In the genomic region with DNA sequence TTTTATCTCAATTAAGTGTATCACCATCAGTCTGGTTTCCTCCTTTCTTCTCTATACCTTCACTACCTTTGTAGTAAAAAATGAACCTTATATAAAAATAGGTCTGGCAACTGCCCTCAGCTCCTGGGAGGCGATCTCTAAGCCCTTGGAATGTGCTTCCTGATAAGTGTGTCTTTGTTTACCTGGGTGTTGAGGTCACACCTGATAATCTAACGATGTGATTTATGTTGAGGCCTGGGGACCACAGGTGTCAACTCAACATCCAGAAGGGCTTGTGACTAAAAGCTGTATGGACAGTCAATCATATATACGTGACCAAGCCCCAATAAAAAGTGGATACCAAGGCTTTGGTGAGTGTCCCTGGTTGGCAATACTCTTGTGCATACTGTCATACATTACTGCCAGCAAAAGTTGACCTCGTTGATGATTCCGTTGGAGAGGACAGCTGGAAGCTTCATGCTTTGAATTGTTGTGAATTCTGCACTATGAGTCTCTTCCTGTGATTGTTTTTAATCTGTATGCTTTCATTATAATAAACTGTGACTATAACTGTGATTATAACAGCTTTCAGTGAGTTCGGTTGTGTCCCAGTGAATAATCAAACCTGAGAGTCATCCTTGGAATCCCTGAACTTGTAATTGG, we compare ENCODE assay signal across 22 cellular contexts. TPM values are rescaled to one million over a fixed set of nuclear protein-coding genes. Genes with fewer than 3 reads are reported as not detected.
DNase-seq lines count a peak whose midpoint lies in the region; ATAC-seq and TF ChIP-seq lines count a peak whose summit lies in the region.
"Had no signal": no experiment of that assay in that cellular context is flagged by ENCODE, and none has a peak within 500 bp of the region (broad histone marks: within the 10 kb centered on the region; RNA-seq: fewer than 3 reads in every experiment).

No MANE protein-coding gene starts in this region.

- no peak overlapping the region for H3K27ac ChIP-seq in endodermal cell (ENCODE audit: low read depth, low read length)
- H3K27ac ChIP-seq: adrenal gland, KMS-11, neutrophil, upper lobe of right lung had no signal

- no peak for DNase-seq in T-helper 2 cell treated with Interferon-gamma antibody and Interleukin-4, amounts not matched to agents 5 μg/mL and 100 μg/mL, for 36 hours (ENCODE audit: low spot score)
- DNase-seq in T-helper 2 cell = no peak
- DNase-seq in endodermal cell = peak; percentile 66
- no peak for DNase-seq in natural killer cell treated with Interleukin-12 subunit alpha and Interleukin-12 subunit beta and Interleukin-15 and Interleukin-18, amount 100 ng/mL, for 72 hours (ENCODE audit: low spot score)
- no peak for DNase-seq in nucleus accumbens (lab: John Stamatoyannopoulos, UW)
- no peak for DNase-seq in GM20000 (ENCODE audit: low spot score)
- DNase-seq: 8988T; activated CD4-positive, CD25-positive, alpha-beta regulatory T cell treated with anti-CD3 and anti-CD28 coated beads, Interleukin-2, amount 50 U/mL, for 72 hours; adrenal gland; mucosa of descending colon; NCI-H146; NCI-H510A treated with DMSO at 0.1 percent for 48 hours; PC-3; Right ventricle myocardium superior; small intestine; upper lobe of right lung had no signal

- H3K9me3 Mint-ChIP-seq in T-helper 2 cell treated with Interferon-gamma antibody and Interleukin-4, amounts not matched to agents 5 μg/mL and 100 μg/mL, for 36 hours = peaks cover 9% of the 10 kb centered on the region
- H3K9me3 Mint-ChIP-seq in IgD-negative memory B cell (peaks cover 0 to 1% (median 0%) of the 10 kb centered on the region in 3 donors), endodermal cell (peaks cover 15% of the 10 kb centered on the region)
- H3K9me3 Mint-ChIP-seq in natural killer cell treated with Interleukin-12 subunit alpha and Interleukin-12 subunit beta and Interleukin-15 and Interleukin-18, amount 100 ng/mL, for 72 hours = no peaks in the 10 kb centered on the region

- peaks cover 24% of the 10 kb centered on the region for H3K36me3 ChIP-seq in endodermal cell (ENCODE audit: control insufficient read depth, insufficient read depth, low read length)

- peak overlapping the region; percentile 70 for H3K4me3 ChIP-seq in endodermal cell (ENCODE audit: low read length)
- H3K4me3 ChIP-seq: adrenal gland, mucosa of descending colon, upper lobe of right lung had no signal

- ATAC-seq in natural killer cell treated with Interleukin-12 subunit alpha and Interleukin-12 subunit beta and Interleukin-15 and Interleukin-18, amount 100 ng/mL, for 72 hours = no peak
- no peak for ATAC-seq in HG02759 (IDR thresholded peaks at IDR 0.05; ENCODE audit: unreplicated experiment)
- ATAC-seq: mucosa of descending colon, PC-3 had no signal

- H3K9me3 ChIP-seq in endodermal cell (ENCODE audit: control insufficient read depth, low read length) = peaks cover 22% of the 10 kb centered on the region
- H3K9me3 ChIP-seq: adrenal gland, mucosa of descending colon, neutrophil, upper lobe of right lung had no signal

- 61 to 73% methylated on average over 6 of the region's 6 CpGs for WGBS in endodermal cell (ENCODE audit: insufficient coverage in 1 of 2, insufficient read length in 1 of 2), 2 experiments

- H3K4me1 ChIP-seq in endodermal cell (ENCODE audit: control insufficient read depth, insufficient read depth, low read length) = peaks cover 4% of the 10 kb centered on the region

- H3K27me3 Mint-ChIP-seq in T-helper 2 cell treated with Interferon-gamma antibody and Interleukin-4, amounts not matched to agents 5 μg/mL and 100 μg/mL, for 36 hours (ENCODE audit: low read depth) = no peaks in the 10 kb centered on the region
- H3K27me3 Mint-ChIP-seq in IgD-negative memory B cell (no peaks in the 10 kb centered on the region), endodermal cell (ENCODE audit: insufficient read depth) (no peaks in the 10 kb centered on the region)
- H3K27me3 Mint-ChIP-seq in natural killer cell treated with Interleukin-12 subunit alpha and Interleukin-12 subunit beta and Interleukin-15 and Interleukin-18, amount 100 ng/mL, for 72 hours = no peaks in the 10 kb centered on the region

- H3K4me1 Mint-ChIP-seq in T-helper 2 cell treated with Interferon-gamma antibody and Interleukin-4, amounts not matched to agents 5 μg/mL and 100 μg/mL, for 36 hours (ENCODE audit: low read depth) = peaks cover 58% of the 10 kb centered on the region
- peaks cover 34 to 45% (median 36%) of the 10 kb centered on the region in 3 donors for H3K4me1 Mint-ChIP-seq in IgD-negative memory B cell
- peaks cover 27% of the 10 kb centered on the region for H3K4me1 Mint-ChIP-seq in endodermal cell
- peaks cover 44 to 58% of the 10 kb centered on the region in 2 donors for H3K4me1 Mint-ChIP-seq in natural killer cell treated with Interleukin-12 subunit alpha and Interleukin-12 subunit beta and Interleukin-15 and Interleukin-18, amount 100 ng/mL, for 72 hours (ENCODE audit: low read depth in 2 of 2)

- H3K27ac Mint-ChIP-seq in T-helper 2 cell treated with Interferon-gamma antibody and Interleukin-4, amounts not matched to agents 5 μg/mL and 100 μg/mL, for 36 hours = no peak overlapping the region
- H3K27ac Mint-ChIP-seq in IgD-negative memory B cell = peak overlapping the region in 2 of 3 donors; percentile 47 to 80
- H3K27ac Mint-ChIP-seq in endodermal cell = peak overlapping the region; percentile 85
- H3K27ac Mint-ChIP-seq in natural killer cell treated with Interleukin-12 subunit alpha and Interleukin-12 subunit beta and Interleukin-15 and Interleukin-18, amount 100 ng/mL, for 72 hours = peak overlapping the region; percentile 51 to 69

- H3K36me3 Mint-ChIP-seq in T-helper 2 cell treated with Interferon-gamma antibody and Interleukin-4, amounts not matched to agents 5 μg/mL and 100 μg/mL, for 36 hours (ENCODE audit: low read depth) = peaks cover 48% of the 10 kb centered on the region
- peaks cover 3% of the 10 kb centered on the region for H3K36me3 Mint-ChIP-seq in IgD-negative memory B cell
- peaks cover 30% of the 10 kb centered on the region for H3K36me3 Mint-ChIP-seq in endodermal cell (ENCODE audit: low read depth)
- peaks cover 17% of the 10 kb centered on the region for H3K36me3 Mint-ChIP-seq in natural killer cell treated with Interleukin-12 subunit alpha and Interleukin-12 subunit beta and Interleukin-15 and Interleukin-18, amount 100 ng/mL, for 72 hours

- TF ChIP-seq CTCF in endodermal cell (conservative IDR thresholded peaks at IDR 0.05) (no peak), GM20000 (IDR thresholded peaks at IDR 0.05; ENCODE audit: extremely low read depth, missing control alignments) (no peak)

- peak overlapping the region; percentile 3 for H3K4me3 Mint-ChIP-seq in T-helper 2 cell treated with Interferon-gamma antibody and Interleukin-4, amounts not matched to agents 5 μg/mL and 100 μg/mL, for 36 hours
- H3K4me3 Mint-ChIP-seq in IgD-negative memory B cell = peak overlapping the region in 3 of 4 donors; percentile 15 to 73 (median 65)
- H3K4me3 Mint-ChIP-seq in endodermal cell = peak overlapping the region; percentile 33
- H3K4me3 Mint-ChIP-seq in natural killer cell treated with Interleukin-12 subunit alpha and Interleukin-12 subunit beta and Interleukin-15 and Interleukin-18, amount 100 ng/mL, for 72 hours = peak overlapping the region; percentile 52

- H3K27me3 ChIP-seq in endodermal cell (ENCODE audit: control insufficient read depth, insufficient read depth, low read length, poor library complexity, severe bottlenecking) = no peaks in the 10 kb centered on the region
- H3K27me3 ChIP-seq: adrenal gland, neutrophil, upper lobe of right lung had no signal

- no peak overlapping the region for H3K9ac ChIP-seq in endodermal cell (ENCODE audit: extremely low read depth, low read length, poor library complexity, severe bottlenecking)
- H3K9ac ChIP-seq: KMS-11 had no signal

RNA-seq across cellular contexts. Expression of a gene that starts 4.1 kb away (rescaled TPM):
- polyA plus RNA-seq in IgD-negative memory B cell = 8.7 TPM
- 10 to 100 TPM; 18.5 to 22.6 TPM for total RNA-seq in endodermal cell
- 11.3 TPM for polyA plus RNA-seq in endodermal cell (2013, experiment 1 of 2)
- polyA plus RNA-seq in endodermal cell (2013, experiment 2 of 2) = 11.4 TPM
- 10 to 100 TPM; 20.4 to 22.3 TPM for total RNA-seq in natural killer cell treated with Interleukin-12 subunit alpha and Interleukin-12 subunit beta and Interleukin-15 and Interleukin-18, amount 100 ng/mL, for 72 hours

RNA-seq across cellular contexts. Expression of a gene that starts 4.2 kb away (rescaled TPM):
- 2.5 TPM for polyA plus RNA-seq in IgD-negative memory B cell
- total RNA-seq in endodermal cell = 1 to 10 TPM; 4.2 to 5.3 TPM
- polyA plus RNA-seq in endodermal cell (2013, experiment 1 of 2) = 5.9 TPM
- 5.8 TPM for polyA plus RNA-seq in endodermal cell (2013, experiment 2 of 2)
- total RNA-seq in natural killer cell treated with Interleukin-12 subunit alpha and Interleukin-12 subunit beta and Interleukin-15 and Interleukin-18, amount 100 ng/mL, for 72 hours = 1 to 10 TPM; 4.7 to 5.0 TPM

RNA-seq across cellular contexts. Expression of a gene that starts 38.6 kb away (rescaled TPM):
- polyA plus RNA-seq in IgD-negative memory B cell = 0.26 TPM
- total RNA-seq in endodermal cell = not detected
- 0.21 TPM for polyA plus RNA-seq in endodermal cell (2013, experiment 1 of 2)
- 0.25 TPM for polyA plus RNA-seq in endodermal cell (2013, experiment 2 of 2)
- not detected for total RNA-seq in natural killer cell treated with Interleukin-12 subunit alpha and Interleukin-12 subunit beta and Interleukin-15 and Interleukin-18, amount 100 ng/mL, for 72 hours
- total RNA-seq: adrenal gland, H4, PC-3, renal cortical epithelial cell, Right ventricle myocardium superior had no signal

Comparison
In these comparisons a context has a peak if more than half of its experiments do, and no peak if none do; other contexts are left out.
1. H3K4me3 Mint-ChIP-seq: peak in every context shown above with its lines; median percentile 65 in IgD-negative memory B cell; 52 in natural killer cell treated with Interleukin-12 subunit alpha and Interleukin-12 subunit beta and Interleukin-15 and Interleukin-18, amount 100 ng/mL, for 72 hours; 33 in endodermal cell; 3 in T-helper 2 cell treated with Interferon-gamma antibody and Interleukin-4, amounts not matched to agents 5 μg/mL and 100 μg/mL, for 36 hours.